ENCODE assay signal across 12 cellular contexts in the genomic region with DNA sequence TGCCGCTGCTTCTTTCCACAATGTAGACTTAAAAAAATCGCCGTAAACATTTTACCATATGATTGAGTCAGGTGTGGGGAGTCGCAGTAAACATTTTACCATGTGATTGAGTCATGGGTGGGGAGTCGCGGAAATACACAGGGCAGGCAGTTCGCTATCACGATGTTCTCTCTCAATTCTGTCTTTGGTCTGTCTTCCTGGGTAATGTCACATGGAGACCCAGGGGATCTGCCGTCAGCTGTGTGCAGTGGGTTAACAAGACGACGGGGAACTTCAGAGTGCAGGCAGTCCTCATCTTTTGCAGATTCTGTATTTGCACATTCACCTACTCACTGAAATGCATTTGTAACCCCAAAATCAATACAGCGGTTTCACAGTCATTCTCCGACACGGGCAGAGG.
"Had no signal": no experiment of that assay in that cellular context is flagged by ENCODE, and none has a peak within 500 bp of the region (broad histone marks: within the 10 kb centered on the region; RNA-seq: fewer than 3 reads in every experiment).

No MANE protein-coding gene starts in this region.

- H3K4me3 Mint-ChIP-seq: activated CD4-positive, alpha-beta T cell treated with anti-CD3 and anti-CD28 coated beads, Interleukin-2, amount 10 ng/mL, durations not matched to agents 7 days and 5 days; activated T-cell treated with anti-CD3 and anti-CD28 coated beads, Interleukin-2, amount 50 U/mL, for 72 hours; naive thymus-derived CD8-positive, alpha-beta T cell; T-helper 17 cell had no signal

- H3K9me3 ChIP-seq: gastroesophageal sphincter, psoas muscle, right lobe of liver, thyroid gland had no signal

- H3K36me3 ChIP-seq: gastroesophageal sphincter, right lobe of liver, thyroid gland had no signal

- ATAC-seq: activated T-cell treated with anti-CD3 and anti-CD28 coated beads, Interleukin-2, amount 50 U/mL, for 72 hours; gastroesophageal sphincter; naive thymus-derived CD8-positive, alpha-beta T cell; psoas muscle; right lobe of liver; T-helper 17 cell had no signal

- H3K4me2 ChIP-seq: smooth muscle cell had no signal

- H3K4me1 Mint-ChIP-seq: activated CD4-positive, alpha-beta T cell treated with anti-CD3 and anti-CD28 coated beads, Interleukin-2, amount 10 ng/mL, durations not matched to agents 7 days and 5 days; naive thymus-derived CD8-positive, alpha-beta T cell had no signal

- H3K9me3 Mint-ChIP-seq: activated CD4-positive, alpha-beta T cell treated with anti-CD3 and anti-CD28 coated beads, Interleukin-2, amount 10 ng/mL, durations not matched to agents 7 days and 5 days; activated T-cell treated with anti-CD3 and anti-CD28 coated beads, Interleukin-2, amount 50 U/mL, for 72 hours had no signal

- H3K27me3 Mint-ChIP-seq: activated CD4-positive, alpha-beta T cell treated with anti-CD3 and anti-CD28 coated beads, Interleukin-2, amount 10 ng/mL, durations not matched to agents 7 days and 5 days; T-helper 17 cell had no signal

- H3K27ac Mint-ChIP-seq: activated CD4-positive, alpha-beta T cell treated with anti-CD3 and anti-CD28 coated beads, Interleukin-2, amount 10 ng/mL, durations not matched to agents 7 days and 5 days; activated T-cell treated with anti-CD3 and anti-CD28 coated beads, Interleukin-2, amount 50 U/mL, for 72 hours; naive thymus-derived CD8-positive, alpha-beta T cell; T-helper 17 cell had no signal

- H3K4me1 ChIP-seq: psoas muscle, right lobe of liver, thyroid gland had no signal

- H3K27ac ChIP-seq: gastroesophageal sphincter, psoas muscle, right lobe of liver, thyroid gland had no signal

- DNase-seq: activated CD4-positive, alpha-beta T cell treated with anti-CD3 and anti-CD28 coated beads, Interleukin-2, amount 10 ng/mL, durations not matched to agents 7 days and 5 days; activated CD8-positive, alpha-beta memory T cell treated with anti-CD3 and anti-CD28 coated beads, Interleukin-2, amount 50 U/mL, for 48 hours; activated naive CD4-positive, alpha-beta T cell; activated T-cell treated with anti-CD3 and anti-CD28 coated beads, Interleukin-2, amount 50 U/mL, for 72 hours; erythroblast; naive thymus-derived CD8-positive, alpha-beta T cell; psoas muscle; right lobe of liver; T-helper 17 cell; thyroid gland had no signal

- H3K27me3 ChIP-seq: gastroesophageal sphincter, right lobe of liver, thyroid gland had no signal

- H3K4me3 ChIP-seq: gastroesophageal sphincter, psoas muscle, right lobe of liver, smooth muscle cell, thyroid gland had no signal
